ENCODE assay signal across 1 cellular context in genomic region chr9:98314381-98315066, GRCh38.
TF ChIP-seq lines count a peak whose summit lies in the region.

No MANE protein-coding gene starts in this region.

TF ChIP-seq in H1, 55 proteins besides CTCF, POLR2A, EP300 and RAD21:
- no peak for TF ChIP-seq E2F6 (IDR thresholded peaks at IDR 0.05)
- no peak for TF ChIP-seq CTBP2 (IDR thresholded peaks at IDR 0.05; ENCODE audit: borderline replicate concordance, insufficient read depth, insufficient read length, low read length)
- no peak for TF ChIP-seq CBX8 (IDR thresholded peaks at IDR 0.05; ENCODE audit: borderline replicate concordance, low read depth, low read length)
- TF ChIP-seq BRCA1 (IDR thresholded peaks at IDR 0.05; ENCODE audit: low read depth, low read length): no peak
- no peak for TF ChIP-seq SIX5 (IDR thresholded peaks at IDR 0.05; ENCODE audit: low read depth, low read length)
- no peak for TF ChIP-seq ATF2 (IDR thresholded peaks at IDR 0.05; ENCODE audit: low read length)
- TF ChIP-seq ASH2L (IDR thresholded peaks at IDR 0.05; ENCODE audit: low read length): no peak
- TF ChIP-seq TBP (IDR thresholded peaks at IDR 0.05; ENCODE audit: low read depth, low read length): no peak
- no peak for TF ChIP-seq EGR1 (IDR thresholded peaks at IDR 0.05; ENCODE audit: borderline replicate concordance, low read depth, low read length)
- TF ChIP-seq TAF1 (IDR thresholded peaks at IDR 0.05; ENCODE audit: low read depth, low read length): no peak
- no peak for TF ChIP-seq KDM5A (IDR thresholded peaks at IDR 0.05; ENCODE audit: low read length)
- TF ChIP-seq SIN3A (conservative IDR thresholded peaks at IDR 0.05 in 1 of 2, IDR thresholded peaks at IDR 0.05 in 1 of 2; ENCODE audit: low read depth in 1 of 2, low read length in 2 of 2): no peak
- TF ChIP-seq CREB1 (IDR thresholded peaks at IDR 0.05): no peak
TF ChIP-seq in H1: peak in this region for 0.
